In the genomic region with DNA sequence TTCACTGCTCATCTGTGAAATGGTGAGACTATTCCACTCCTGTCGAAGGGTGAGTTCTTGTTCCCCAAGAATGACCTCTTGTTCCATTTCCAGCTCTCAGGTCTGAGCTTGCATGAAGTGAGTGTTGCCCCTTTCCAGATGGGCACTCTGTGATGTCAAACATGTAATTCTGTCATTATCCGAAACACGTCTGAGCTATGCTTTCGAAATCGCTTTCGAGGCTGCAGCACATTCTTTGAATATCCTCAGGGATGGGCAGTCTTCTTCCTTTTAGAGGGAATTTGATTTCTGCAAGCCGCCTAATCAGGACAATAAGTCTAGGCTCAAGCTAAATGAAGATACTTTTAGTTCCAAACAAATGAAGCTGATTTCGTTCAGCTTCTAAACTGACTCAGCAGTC, we compare ENCODE assay signal across 16 cellular contexts. TPM values are rescaled to one million over a fixed set of nuclear protein-coding genes. Genes with fewer than 3 reads are reported as not detected.
DNase-seq lines count a peak whose midpoint lies in the region; ATAC-seq and TF ChIP-seq lines count a peak whose summit lies in the region.
"Had no signal": no experiment of that assay in that cellular context is flagged by ENCODE, and none has a peak within 500 bp of the region (broad histone marks: within the 10 kb centered on the region; RNA-seq: fewer than 3 reads in every experiment).

No MANE protein-coding gene starts in this region.

- no peak for TF ChIP-seq CTCF in right lobe of liver (IDR thresholded peaks at IDR 0.05)

- H3K36me3 ChIP-seq in right lobe of liver, result no peaks in the 10 kb centered on the region

- peaks cover 0 to 63% (median 26%) of the 10 kb centered on the region in 4 donors for H3K4me1 ChIP-seq in right lobe of liver
- H3K4me1 ChIP-seq: parathyroid adenoma had no signal

- H3K27ac ChIP-seq in cingulate gyrus (ENCODE audit: low read depth, low read length) (peak overlapping the region; percentile 76), right lobe of liver (peak overlapping the region; percentile 44 to 78 (median 59)), temporal lobe (ENCODE audit: low read depth, low read length) (peak overlapping the region; percentile 90)
- H3K27ac ChIP-seq: HL-60, parathyroid adenoma had no signal

- H3K9me3 ChIP-seq in right lobe of liver, result no peaks in the 10 kb centered on the region

- no peak for TF ChIP-seq POLR2A in right lobe of liver (IDR thresholded peaks at IDR 0.05)

- WGBS in right lobe of liver (ENCODE audit: insufficient coverage, low coverage, low lambda C conversion rate, missing lambda C conversion rate), result 32% methylated on average over 8 of the region's 8 CpGs

- H3K27me3 ChIP-seq in right lobe of liver, result no peaks in the 10 kb centered on the region

- ATAC-seq in right lobe of liver, result no peak
- ATAC-seq in GM18498 (IDR thresholded peaks at IDR 0.05; ENCODE audit: unreplicated experiment), result no peak
- ATAC-seq in HG02981 (IDR thresholded peaks at IDR 0.05; ENCODE audit: unreplicated experiment), result no peak
- ATAC-seq in HG02973 (IDR thresholded peaks at IDR 0.05; ENCODE audit: unreplicated experiment), result no peak
- ATAC-seq in GM21529 (IDR thresholded peaks at IDR 0.05; ENCODE audit: unreplicated experiment), result no peak

- peak; percentile 15 for DNase-seq in HCEC 1CT
- DNase-seq in right lobe of liver, result no peak
- DNase-seq: activated CD4-positive, alpha-beta T cell treated with anti-CD3 and anti-CD28 coated beads for 1 hour; H7; Karpas-422; NCI-H146; RPMI8226; stimulated activated CD4-positive, alpha-beta T cell treated with anti-CD3 and anti-CD28 coated beads, Interleukin-4, amount 100 ng/mL, for 1 hour had no signal

- intact Hi-C loops in right lobe of liver (cut with DNase I), result no loop called here

- H3K4me3 ChIP-seq in right lobe of liver, result no peak overlapping the region

RNA-seq across cellular contexts. Expression of a gene that starts 15.1 kb away (rescaled TPM):
- total RNA-seq in right lobe of liver, result 1 to 10 TPM; 3.2 to 7.8 (median 5.6) TPM
- 35.2 TPM for total RNA-seq in temporal lobe
